Comparison of ENCODE assay signal across 8 cellular contexts in the genomic region with DNA sequence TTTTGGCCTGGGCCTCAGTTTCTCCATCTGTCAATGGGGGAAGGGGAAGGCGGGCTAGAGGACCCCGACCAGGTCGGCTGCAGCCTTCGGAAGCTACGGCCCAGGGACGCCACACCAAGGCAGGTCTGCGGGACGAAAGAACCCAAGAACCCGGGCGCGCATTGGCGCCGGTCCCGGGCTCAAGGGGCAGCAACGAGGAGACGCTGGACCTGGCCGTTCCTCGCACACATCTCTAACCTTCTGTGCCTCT. TPM values are rescaled to one million over a fixed set of nuclear protein-coding genes. Genes with fewer than 3 reads are reported as not detected.
DNase-seq lines count a peak whose midpoint lies in the region; ATAC-seq, FAIRE-seq and TF ChIP-seq lines count a peak whose summit lies in the region.

No MANE protein-coding gene starts in this region.

- peak overlapping the region; percentile 94 for H3K4me3 Mint-ChIP-seq in mesothelial cell of epicardium

- H3K9me3 Mint-ChIP-seq in mesothelial cell of epicardium = no peaks in the 10 kb centered on the region

- H3K36me3 ChIP-seq in bronchial epithelial cell (ENCODE audit: control insufficient read depth, insufficient read depth, low read length) = no peaks in the 10 kb centered on the region

- DNase-seq in HL-60 (ENCODE audit: low read depth in 1 of 2, low spot score in 1 of 2) = no peak
- no peak for DNase-seq in bronchial epithelial cell (ENCODE audit: low read depth)
- no peak for DNase-seq in mesothelial cell of epicardium (ENCODE audit: low spot score in 2 of 2, unreplicated experiment in 2 of 2)
- no peak for DNase-seq in DMS53 treated with DMSO at 0.1 percent for 48 hours (lab: John Stamatoyannopoulos, UW; ENCODE audit: unreplicated experiment)
- no peak for DNase-seq in SIG-M5 (lab: John Stamatoyannopoulos, UW)
- DNase-seq in SKM-1 treated with dmso at 0.1 percent for 144 hours (lab: John Stamatoyannopoulos, UW; ENCODE audit: unreplicated experiment) = no peak

- peaks cover 30% of the 10 kb centered on the region for H3K4me1 Mint-ChIP-seq in mesothelial cell of epicardium

- peak overlapping the region; percentile 99 for H3K27ac Mint-ChIP-seq in mesothelial cell of epicardium

- H3K4me3 ChIP-seq in HL-60 (replicated peaks; ENCODE audit: insufficient read depth, low read length) (peak overlapping the region; percentile 87), bronchial epithelial cell (ENCODE audit: low read depth, low read length) (peak overlapping the region; percentile 72)

- H3K27ac ChIP-seq in 22Rv1 = peak overlapping the region; percentile 95
- H3K27ac ChIP-seq in HL-60 (replicated peaks) = peak overlapping the region; percentile 95

- H3K27me3 ChIP-seq in HL-60 (ENCODE audit: insufficient read depth, poor library complexity, severe bottlenecking) (no peaks in the 10 kb centered on the region), bronchial epithelial cell (ENCODE audit: control insufficient read depth, insufficient read depth, low read length) (no peaks in the 10 kb centered on the region)

- H3K36me3 Mint-ChIP-seq in mesothelial cell of epicardium = peaks cover 7% of the 10 kb centered on the region

- no peak for ATAC-seq in GM19328 (IDR thresholded peaks at IDR 0.05; ENCODE audit: unreplicated experiment)

- no peak for TF ChIP-seq CTCF in 22Rv1 (IDR thresholded peaks at IDR 0.05)
- no peak for TF ChIP-seq CTCF in HL-60 (IDR thresholded peaks at IDR 0.05; ENCODE audit: insufficient read depth, low read length)
- no peak for TF ChIP-seq CTCF in bronchial epithelial cell (IDR thresholded peaks at IDR 0.05; ENCODE audit: insufficient read depth, low read length, severe bottlenecking)
- no peak for TF ChIP-seq CTCF in mesothelial cell of epicardium (IDR thresholded peaks at IDR 0.05; ENCODE audit: unreplicated experiment)

- FAIRE-seq in bronchial epithelial cell (lab: Jason Lieb, UNC) = no peak

- no peaks in the 10 kb centered on the region for H3K27me3 Mint-ChIP-seq in mesothelial cell of epicardium (ENCODE audit: low read depth)

RNA-seq across cellular contexts. Expression of a gene that starts 0.7 kb away (rescaled TPM):
- total RNA-seq in bronchial epithelial cell (85.8 and 97.4 TPM in 2 replicates), mesothelial cell of epicardium (606 to 617 TPM (median 613 TPM) in 3 replicates)

RNA-seq across cellular contexts. Expression of a gene that starts 28.1 kb away (rescaled TPM):
- total RNA-seq in bronchial epithelial cell = 18.7 and 36.0 TPM in 2 replicates
- 340 to 349 TPM (median 342 TPM) in 3 replicates for total RNA-seq in mesothelial cell of epicardium

RNA-seq across cellular contexts. Expression of a gene that starts 47.8 kb away (rescaled TPM):
- total RNA-seq in bronchial epithelial cell = 18.8 and 32.9 TPM in 2 replicates
- total RNA-seq in mesothelial cell of epicardium = 57.9 to 66.6 TPM (median 62.5 TPM) in 3 replicates
